ENCODE assay signal across 8 cellular contexts in genomic region chr9:130681769-130682489, GRCh38. TPM values are rescaled to one million over a fixed set of nuclear protein-coding genes. Genes with fewer than 3 reads are reported as not detected.
DNase-seq lines count a peak whose midpoint lies in the region; ATAC-seq and TF ChIP-seq lines count a peak whose summit lies in the region.

No MANE protein-coding gene starts in this region.

- intact Hi-C loops in activated B cell treated with CpG ODN at 0.5 μM for 24 hours (cut with micrococcal nuclease), result loop anchor here (1.0 to 5.0 kb wide), 3 partner anchors 103 to 945 kb away; partner anchors contain the start of gene FUBP3

- peaks cover 10% of the 10 kb centered on the region for H3K27me3 Mint-ChIP-seq in activated B cell treated with CpG ODN at 0.5 μM for 24 hours

- CTCF ChIA-PET in activated B cell treated with CpG ODN at 0.5 μM for 24 hours (lab: Charles Lee), result interaction anchor here (0.9 to 2.7 kb wide), 13 partner anchors 12 to 575 kb away, joined by 3 to 51 read pairs (median 5); partner anchors contain the start of gene EXOSC2

- H3K9me3 ChIP-seq in parathyroid adenoma (ENCODE audit: control insufficient read depth, low read length), result no peaks in the 10 kb centered on the region

- H3K36me3 ChIP-seq in parathyroid adenoma (ENCODE audit: control insufficient read depth, insufficient read depth, low read length), result no peaks in the 10 kb centered on the region

- H2AFZ ChIP-seq in parathyroid adenoma, result peak overlapping the region; percentile 64

- peaks cover 1% of the 10 kb centered on the region for H3K36me3 Mint-ChIP-seq in activated B cell treated with CpG ODN at 0.5 μM for 24 hours (ENCODE audit: low read depth)

- POLR2A ChIA-PET in activated B cell treated with CpG ODN at 0.5 μM for 24 hours (lab: Charles Lee), result interaction anchor here (0.6 to 1.6 kb wide), 2 partner anchors 12 to 589 kb away, joined by 6 to 8 read pairs; partner anchors contain the start of gene EXOSC2

- H3K9me3 Mint-ChIP-seq in activated B cell treated with CpG ODN at 0.5 μM for 24 hours, result peaks cover 2% of the 10 kb centered on the region

- no peaks in the 10 kb centered on the region for H3K27me3 ChIP-seq in parathyroid adenoma (ENCODE audit: control insufficient read depth, insufficient read depth, low read length)

- H3K9ac ChIP-seq in parathyroid adenoma, result no peak overlapping the region

- ATAC-seq in HG03432 (IDR thresholded peaks at IDR 0.05; ENCODE audit: unreplicated experiment) (peak; percentile 28), activated B cell treated with CpG ODN at 0.5 μM for 24 hours (ENCODE audit: low read depth) (peak; percentile 23), GM21528 (IDR thresholded peaks at IDR 0.05; ENCODE audit: low FRiP score, unreplicated experiment) (no peak)

- H3K4me3 ChIP-seq in foreskin fibroblast (ENCODE audit: low read depth in 1 of 2, low read length in 2 of 2) (peak overlapping the region; percentile 47 to 50), parathyroid adenoma (ENCODE audit: low read depth, low read length) (peak overlapping the region; percentile 23)

- H3K27ac ChIP-seq in parathyroid adenoma, result no peak overlapping the region

- no peak overlapping the region for H3K27ac Mint-ChIP-seq in activated B cell treated with CpG ODN at 0.5 μM for 24 hours

- no peaks in the 10 kb centered on the region for H3K4me1 ChIP-seq in parathyroid adenoma

- H3K4me2 ChIP-seq in parathyroid adenoma (ENCODE audit: low read length), result peak overlapping the region; percentile 76

- peak; percentile 53 for DNase-seq in Daoy (ENCODE audit: low read depth)
- no peak for DNase-seq in activated B cell treated with CpG ODN at 0.5 μM for 24 hours
- DNase-seq in foreskin fibroblast, result peak in 1 of 2 donors; percentile 28
- DNase-seq in NCI-H2107 (lab: John Stamatoyannopoulos, UW), result no peak
- no peak for DNase-seq in kidney tubule cell (ENCODE audit: low spot score)

- no peak for TF ChIP-seq CTCF in activated B cell treated with CpG ODN at 0.5 μM for 24 hours (IDR thresholded peaks at IDR 0.05)
- no peak for TF ChIP-seq CTCF in foreskin fibroblast (IDR thresholded peaks at IDR 0.05; ENCODE audit: low read depth, low read length)
- TF ChIP-seq CTCF in parathyroid adenoma (IDR thresholded peaks at IDR 0.05), result no peak

- H3K79me2 ChIP-seq in parathyroid adenoma, result no peaks in the 10 kb centered on the region

- peak overlapping the region; percentile 90 for H3K4me3 Mint-ChIP-seq in activated B cell treated with CpG ODN at 0.5 μM for 24 hours

- peaks cover 8% of the 10 kb centered on the region for H3K4me1 Mint-ChIP-seq in activated B cell treated with CpG ODN at 0.5 μM for 24 hours

RNA-seq across cellular contexts. Expression of gene EXOSC2, which starts 11.7 kb away (rescaled TPM):
- total RNA-seq in Daoy (2014; rRNA removed; shearing (Covaris generic)), result 71.9 and 95.9 TPM in 2 replicates
- 49.6 and 54.8 TPM in 2 replicates for total RNA-seq in activated B cell treated with CpG ODN at 0.5 μM for 24 hours

RNA-seq across cellular contexts. Expression of gene PRDM12, which starts 17.5 kb away (rescaled TPM):
- not detected in 2 replicates for total RNA-seq in Daoy (2014; rRNA removed; shearing (Covaris generic))
- total RNA-seq in activated B cell treated with CpG ODN at 0.5 μM for 24 hours, result not detected in 2 replicates
